ENCODE assay signal across 23 cellular contexts in genomic region chr14:95234426-95234825, GRCh38.
DNase-seq lines count a peak whose midpoint lies in the region; ATAC-seq, FAIRE-seq and TF ChIP-seq lines count a peak whose summit lies in the region.
"Had no signal": no experiment of that assay in that cellular context is flagged by ENCODE, and none has a peak within 500 bp of the region (broad histone marks: within the 10 kb centered on the region; RNA-seq: fewer than 3 reads in every experiment).

No MANE protein-coding gene starts in this region.

- H3K4me3 Mint-ChIP-seq in dendritic cell treated with granulocyte-macrophage colony-stimulating factor and Interleukin-4, amounts not matched to agents 40 ng/mL and 50 ng/mL, for 4 days = no peak overlapping the region
- H3K4me3 Mint-ChIP-seq: naive thymus-derived CD4-positive, alpha-beta T cell; T-helper 17 cell had no signal

- H3K36me3 ChIP-seq in BLaER1 = no peaks in the 10 kb centered on the region
- H3K36me3 ChIP-seq in kidney (ENCODE audit: control insufficient read depth in 1 of 2, insufficient read depth in 2 of 2, low read length in 2 of 2) = no peaks in the 10 kb centered on the region
- H3K36me3 ChIP-seq in pancreas = no peaks in the 10 kb centered on the region
- H3K36me3 ChIP-seq: WERI-Rb-1 had no signal

- DNase-seq in kidney = no peak
- DNase-seq in pancreas = no peak
- DNase-seq in activated T-cell treated with anti-CD3 and anti-CD28 coated beads, Interleukin-2, amount 50 U/mL, for 48 hours = no peak
- DNase-seq in HuH-7.5 (ENCODE audit: low spot score) = no peak
- DNase-seq in SKM-1 treated with dmso at 0.1 percent for 144 hours (lab: John Stamatoyannopoulos, UW; ENCODE audit: unreplicated experiment) = no peak
- DNase-seq: activated CD8-positive, alpha-beta memory T cell treated with anti-CD3 and anti-CD28 coated beads, Interleukin-2, amount 50 U/mL, for 48 hours; activated naive CD4-positive, alpha-beta T cell; foreskin keratinocyte; HCEC 1CT; naive thymus-derived CD4-positive, alpha-beta T cell; NCI-H146; NCI-H774; SHP77; stimulated activated CD4-positive, alpha-beta T cell treated with anti-CD3 and anti-CD28 coated beads, Interleukin-2, amount 100 ng/mL, for 48 hours; T-helper 17 cell; WERI-Rb-1 had no signal

- no peak for TF ChIP-seq CTCF in kidney (IDR thresholded peaks at IDR 0.05; ENCODE audit: borderline replicate concordance, extremely low read depth, insufficient read depth)
- TF ChIP-seq CTCF in pancreas (IDR thresholded peaks at IDR 0.05) = no peak

- H3K9me3 ChIP-seq in BLaER1 = peaks cover 12% of the 10 kb centered on the region; the same call in 1 of the 2 replicates
- H3K9me3 ChIP-seq in kidney (ENCODE audit: control insufficient read depth in 1 of 2, low read length in 2 of 2) = no peaks in the 10 kb centered on the region
- no peaks in the 10 kb centered on the region for H3K9me3 ChIP-seq in pancreas
- H3K9me3 ChIP-seq: A549 had no signal

- H3K27ac ChIP-seq in BLaER1 (peak overlapping the region; percentile 54), kidney (ENCODE audit: low read depth in 2 of 2, low read length in 2 of 2) (peak overlapping the region; percentile 88 to 91), pancreas (peak overlapping the region; percentile 52 to 83 (median 76))
- H3K27ac ChIP-seq: A549, C4-2B, foreskin keratinocyte, WERI-Rb-1 had no signal

- no peaks in the 10 kb centered on the region for H3K9me3 Mint-ChIP-seq in dendritic cell treated with granulocyte-macrophage colony-stimulating factor and Interleukin-4, amounts not matched to agents 40 ng/mL and 50 ng/mL, for 4 days

- peaks cover 35% of the 10 kb centered on the region for H3K4me1 Mint-ChIP-seq in dendritic cell treated with granulocyte-macrophage colony-stimulating factor and Interleukin-4, amounts not matched to agents 40 ng/mL and 50 ng/mL, for 4 days (ENCODE audit: low read depth)
- H3K4me1 Mint-ChIP-seq: T-helper 17 cell had no signal

- H3K4me2 ChIP-seq in BLaER1 = peak overlapping the region; percentile 87
- H3K4me2 ChIP-seq: A549 had no signal

- FAIRE-seq in kidney (lab: Jason Lieb, UNC) (no peak), pancreas (lab: Jason Lieb, UNC) (no peak)
- FAIRE-seq: A549, endothelial cell of umbilical vein had no signal

- peak in 2 of 4 donors; percentile 3 to 5 for ATAC-seq in pancreas
- no peak for ATAC-seq in GM21528 (IDR thresholded peaks at IDR 0.05; ENCODE audit: low FRiP score, unreplicated experiment)
- ATAC-seq: A549; foreskin keratinocyte; naive thymus-derived CD4-positive, alpha-beta T cell; T-helper 17 cell had no signal

- H3K9ac ChIP-seq in BLaER1 (peak overlapping the region; percentile 64; the same call in 1 of the 2 replicates), kidney (ENCODE audit: low read length in 2 of 2) (peak overlapping the region in 1 of 2 donors; percentile 43)

- H3K4me1 ChIP-seq in BLaER1 (peaks cover 82% of the 10 kb centered on the region), kidney (ENCODE audit: control insufficient read depth in 1 of 2, insufficient read depth in 1 of 2, low read depth in 1 of 2, low read length in 2 of 2) (peaks cover 70 to 71% of the 10 kb centered on the region in 2 donors), pancreas (peaks cover 26 to 42% (median 38%) of the 10 kb centered on the region in 3 donors)
- H3K4me1 ChIP-seq: foreskin keratinocyte had no signal

- no peaks in the 10 kb centered on the region for H3K27me3 Mint-ChIP-seq in dendritic cell treated with granulocyte-macrophage colony-stimulating factor and Interleukin-4, amounts not matched to agents 40 ng/mL and 50 ng/mL, for 4 days

- peak overlapping the region; percentile 33 for H3K27ac Mint-ChIP-seq in dendritic cell treated with granulocyte-macrophage colony-stimulating factor and Interleukin-4, amounts not matched to agents 40 ng/mL and 50 ng/mL, for 4 days
- H3K27ac Mint-ChIP-seq: naive thymus-derived CD4-positive, alpha-beta T cell; T-helper 17 cell had no signal

- H3K4me3 ChIP-seq in BLaER1 (no peak overlapping the region), kidney (ENCODE audit: low read length in 2 of 2) (no peak overlapping the region), pancreas (no peak overlapping the region)
- H3K4me3 ChIP-seq: A549, coronary artery had no signal

- WGBS in pancreas, 2 donors = 68 to 72% methylated on average over 8 of the region's 8 CpGs

- no peaks in the 10 kb centered on the region for H3K36me3 Mint-ChIP-seq in dendritic cell treated with granulocyte-macrophage colony-stimulating factor and Interleukin-4, amounts not matched to agents 40 ng/mL and 50 ng/mL, for 4 days (ENCODE audit: low read depth)

- intact Hi-C loops in dendritic cell treated with granulocyte-macrophage colony-stimulating factor and Interleukin-4, amounts not matched to agents 40 ng/mL and 50 ng/mL, for 4 days (cut with micrococcal nuclease) = no loop called here
- intact Hi-C loops in kidney (cut with DNase I) = no loop called here
- intact Hi-C loops in pancreas (cut with DNase I) = no loop called here

- H3K27me3 ChIP-seq in BLaER1 (no peaks in the 10 kb centered on the region), pancreas (no peaks in the 10 kb centered on the region)
- H3K27me3 ChIP-seq: foreskin keratinocyte had no signal

- no peaks in the 10 kb centered on the region for H4K20me1 ChIP-seq in BLaER1
